ENCODE assay signal across 9 cellular contexts in genomic region chr15:85704720-85705119, GRCh38.
DNase-seq lines count a peak whose midpoint lies in the region; ATAC-seq and TF ChIP-seq lines count a peak whose summit lies in the region.
"Had no signal": no experiment of that assay in that cellular context is flagged by ENCODE, and none has a peak within 500 bp of the region (broad histone marks: within the 10 kb centered on the region; RNA-seq: fewer than 3 reads in every experiment).

No MANE protein-coding gene starts in this region.

- H3K4me1 ChIP-seq in thoracic aorta (ENCODE audit: control insufficient read depth in 1 of 2, low read depth in 2 of 2): peaks cover 57 to 73% of the 10 kb centered on the region in 2 donors
- H3K4me1 ChIP-seq in PC-9 (replicated peaks; ENCODE audit: insufficient read depth): no peaks in the 10 kb centered on the region

- H3K9me3 ChIP-seq in thoracic aorta (no peaks in the 10 kb centered on the region), PC-9 (ENCODE audit: insufficient read depth, low read depth) (no peaks in the 10 kb centered on the region)

- H3K4me3 ChIP-seq in thoracic aorta (peak overlapping the region; percentile 47), PC-9 (no peak overlapping the region)

- ATAC-seq in memory B cell (ENCODE audit: low read depth) (no peak), thoracic aorta (ENCODE audit: insufficient number of reproducible peaks, low FRiP score, low read depth) (no peak), HG02870 (IDR thresholded peaks at IDR 0.05; ENCODE audit: unreplicated experiment) (no peak)

- H3K9me2 ChIP-seq in PC-9 (ENCODE audit: insufficient read depth): no peaks in the 10 kb centered on the region

- no peak for TF ChIP-seq CTCF in thoracic aorta (IDR thresholded peaks at IDR 0.05)
- TF ChIP-seq CTCF in PC-9 (conservative IDR thresholded peaks at IDR 0.05): no peak

- BruUV-seq in PC-9 (replicated peaks; lab: Mats Ljungman, UMichigan): no TSS peak

- peak overlapping the region; percentile 83 for H3K27ac Mint-ChIP-seq in T-helper 2 cell treated with Interferon-gamma antibody and Interleukin-4, amounts not matched to agents 5 μg/mL and 100 μg/mL, for 36 hours
- H3K27ac Mint-ChIP-seq in activated naive CD8-positive, alpha-beta T cell treated with anti-CD3 and anti-CD28 coated beads for 36 hours: peak overlapping the region; percentile 92
- peak overlapping the region; percentile 99 for H3K27ac Mint-ChIP-seq in memory B cell

- no peak overlapping the region for H3K4me2 ChIP-seq in PC-9

- no peaks in the 10 kb centered on the region for H3K79me2 ChIP-seq in PC-9 (ENCODE audit: low read depth)

- no peak for DNase-seq in T-helper 2 cell treated with Interferon-gamma antibody and Interleukin-4, amounts not matched to agents 5 μg/mL and 100 μg/mL, for 36 hours (ENCODE audit: low spot score)
- DNase-seq in T-helper 2 cell: no peak
- no peak for DNase-seq in activated naive CD8-positive, alpha-beta T cell treated with anti-CD3 and anti-CD28 coated beads for 36 hours
- no peak for DNase-seq in memory B cell (ENCODE audit: low spot score in 2 of 2)
- no peak for DNase-seq in thoracic aorta (ENCODE audit: low spot score)
- DNase-seq in PC-9: no peak
- DNase-seq in effector CD4-positive, alpha-beta T cell: no peak
- DNase-seq: RPMI8226 had no signal

- peak overlapping the region; percentile 66 to 78 for H3K27ac ChIP-seq in thoracic aorta
- H3K27ac ChIP-seq in PC-9: no peak overlapping the region

- CTCF ChIA-PET in PC-9 (lab: Charles Lee): no interaction called here

- peaks cover 72% of the 10 kb centered on the region for H3K4me1 Mint-ChIP-seq in T-helper 2 cell treated with Interferon-gamma antibody and Interleukin-4, amounts not matched to agents 5 μg/mL and 100 μg/mL, for 36 hours (ENCODE audit: low read depth)
- peaks cover 77% of the 10 kb centered on the region for H3K4me1 Mint-ChIP-seq in activated naive CD8-positive, alpha-beta T cell treated with anti-CD3 and anti-CD28 coated beads for 36 hours
- H3K4me1 Mint-ChIP-seq in memory B cell: peaks cover 63% of the 10 kb centered on the region

- H3K36me3 ChIP-seq in thoracic aorta (no peaks in the 10 kb centered on the region), PC-9 (ENCODE audit: low read depth) (no peaks in the 10 kb centered on the region)

- peaks cover 36% of the 10 kb centered on the region for H3K36me3 Mint-ChIP-seq in T-helper 2 cell treated with Interferon-gamma antibody and Interleukin-4, amounts not matched to agents 5 μg/mL and 100 μg/mL, for 36 hours (ENCODE audit: low read depth)
- peaks cover 31% of the 10 kb centered on the region for H3K36me3 Mint-ChIP-seq in activated naive CD8-positive, alpha-beta T cell treated with anti-CD3 and anti-CD28 coated beads for 36 hours
- peaks cover 17% of the 10 kb centered on the region for H3K36me3 Mint-ChIP-seq in memory B cell

- H3K27me3 ChIP-seq in thoracic aorta (replicated peaks; ENCODE audit: insufficient read depth) (no peaks in the 10 kb centered on the region), PC-9 (ENCODE audit: insufficient read depth, low read depth) (no peaks in the 10 kb centered on the region)

- H2AFZ ChIP-seq in PC-9: no peak overlapping the region

- intact Hi-C loops in PC-9 (cut with micrococcal nuclease; ENCODE audit: unreplicated experiment): no loop called here

- POLR2A ChIA-PET in PC-9 (lab: Charles Lee; ENCODE audit: unreplicated experiment): no interaction called here

- no peaks in the 10 kb centered on the region for H3K27me3 Mint-ChIP-seq in T-helper 2 cell treated with Interferon-gamma antibody and Interleukin-4, amounts not matched to agents 5 μg/mL and 100 μg/mL, for 36 hours (ENCODE audit: low read depth)
- no peaks in the 10 kb centered on the region for H3K27me3 Mint-ChIP-seq in activated naive CD8-positive, alpha-beta T cell treated with anti-CD3 and anti-CD28 coated beads for 36 hours
- H3K27me3 Mint-ChIP-seq in memory B cell: no peaks in the 10 kb centered on the region

- H3K4me3 Mint-ChIP-seq in T-helper 2 cell treated with Interferon-gamma antibody and Interleukin-4, amounts not matched to agents 5 μg/mL and 100 μg/mL, for 36 hours: peak overlapping the region; percentile 73
- peak overlapping the region; percentile 59 for H3K4me3 Mint-ChIP-seq in activated naive CD8-positive, alpha-beta T cell treated with anti-CD3 and anti-CD28 coated beads for 36 hours
- peak overlapping the region; percentile 49 for H3K4me3 Mint-ChIP-seq in memory B cell

- no peaks in the 10 kb centered on the region for H3K9me3 Mint-ChIP-seq in T-helper 2 cell treated with Interferon-gamma antibody and Interleukin-4, amounts not matched to agents 5 μg/mL and 100 μg/mL, for 36 hours
- no peaks in the 10 kb centered on the region for H3K9me3 Mint-ChIP-seq in activated naive CD8-positive, alpha-beta T cell treated with anti-CD3 and anti-CD28 coated beads for 36 hours
- H3K9me3 Mint-ChIP-seq in memory B cell: no peaks in the 10 kb centered on the region

- H4K20me1 ChIP-seq in PC-9 (ENCODE audit: insufficient read depth): peaks cover 2% of the 10 kb centered on the region; the same call in 1 of the 2 replicates

- peaks cover 1% of the 10 kb centered on the region; the same call in 1 of the 2 replicates for H3F3A ChIP-seq in PC-9 (ENCODE audit: insufficient read depth, low read depth)
